Comparison of ENCODE assay signal across 18 cellular contexts in the genomic region with DNA sequence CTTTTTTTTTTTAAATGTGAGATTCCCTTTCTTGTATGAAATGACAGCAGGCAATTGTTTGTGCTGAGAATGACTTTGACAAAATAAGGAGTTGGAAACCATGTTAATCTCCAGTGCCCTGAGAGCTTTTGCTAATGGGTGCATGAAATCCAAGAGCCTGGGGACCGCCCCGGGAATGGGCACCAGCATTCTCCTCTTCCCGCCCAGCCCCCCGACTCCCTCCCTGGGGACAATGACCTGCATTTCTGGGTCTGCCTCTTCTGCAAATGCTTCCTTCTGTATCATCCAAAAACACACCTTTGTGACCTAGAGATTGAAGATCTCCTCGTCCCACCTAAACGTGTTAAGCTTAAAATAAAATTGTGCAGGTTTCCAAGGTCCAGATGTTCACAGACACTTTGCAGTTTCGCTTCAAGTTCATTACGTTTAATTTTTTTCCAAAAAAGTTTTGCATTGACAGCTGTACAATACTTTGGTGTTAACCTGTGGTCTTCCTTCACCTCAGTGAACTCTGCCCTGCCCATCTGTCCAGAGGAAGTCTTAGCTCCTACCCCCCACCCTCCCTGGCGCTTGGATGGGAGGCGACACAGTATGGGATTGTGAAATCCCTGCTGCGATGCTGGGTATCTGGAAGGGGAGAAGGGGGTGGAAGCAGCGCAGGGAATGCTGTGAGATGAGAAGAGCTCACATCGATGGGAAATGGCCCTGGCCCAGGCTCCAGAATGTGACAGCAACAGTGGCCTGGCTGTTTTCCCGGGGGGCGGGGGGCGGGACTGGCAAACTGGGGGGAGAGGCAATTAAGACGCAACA. TPM values are rescaled to one million over a fixed set of nuclear protein-coding genes. Genes with fewer than 3 reads are reported as not detected.
DNase-seq lines count a peak whose midpoint lies in the region; ATAC-seq, FAIRE-seq and TF ChIP-seq lines count a peak whose summit lies in the region.
"Had no signal": no experiment of that assay in that cellular context is flagged by ENCODE, and none has a peak within 500 bp of the region (broad histone marks: within the 10 kb centered on the region; RNA-seq: fewer than 3 reads in every experiment).

No MANE protein-coding gene starts in this region.

- no peak for FAIRE-seq in D721Med (lab: Jason Lieb, UNC)
- FAIRE-seq: A204.1, islet of Langerhans had no signal

- H3K9me3 ChIP-seq in RWPE2 (ENCODE audit: severe bottlenecking) (no peaks in the 10 kb centered on the region), sigmoid colon (no peaks in the 10 kb centered on the region)
- H3K9me3 ChIP-seq: heart left ventricle, uterus had no signal

- no peak for TF ChIP-seq POLR2A in sigmoid colon (IDR thresholded peaks at IDR 0.05)

- H3K4me3 ChIP-seq in RWPE2 (ENCODE audit: severe bottlenecking) (no peak overlapping the region), sigmoid colon (no peak overlapping the region)
- H3K4me3 ChIP-seq: heart left ventricle, uterus had no signal

- WGBS in sigmoid colon, 2 donors = 82 to 84% methylated on average over 17 of the region's 17 CpGs

- no peaks in the 10 kb centered on the region for H3K27me3 ChIP-seq in RWPE2 (ENCODE audit: insufficient read depth, poor library complexity, severe bottlenecking)
- no peaks in the 10 kb centered on the region for H3K27me3 ChIP-seq in sigmoid colon
- H3K27me3 ChIP-seq: heart left ventricle, uterus had no signal

- intact Hi-C loops in left ventricle myocardium superior (cut with micrococcal nuclease) (no loop called here), sigmoid colon (cut with DNase I) (no loop called here)

- peaks cover 25% of the 10 kb centered on the region for H3K36me3 ChIP-seq in RWPE2 (ENCODE audit: low read depth)
- peaks cover 25 to 37% (median 29%) of the 10 kb centered on the region in 4 donors for H3K36me3 ChIP-seq in sigmoid colon
- H3K36me3 ChIP-seq: uterus had no signal

- TF ChIP-seq CTCF in RWPE2 (IDR thresholded peaks at IDR 0.05; ENCODE audit: poor library complexity, severe bottlenecking) = no peak
- TF ChIP-seq CTCF in sigmoid colon (IDR thresholded peaks at IDR 0.05) = no peak
- no peak for TF ChIP-seq CTCF in D721Med (IDR thresholded peaks at IDR 0.05; ENCODE audit: insufficient read depth, missing control alignments)

- H3K4me1 ChIP-seq in RWPE2 (ENCODE audit: insufficient read depth, poor library complexity, severe bottlenecking) (no peaks in the 10 kb centered on the region), sigmoid colon (peaks cover 0 to 37% (median 21%) of the 10 kb centered on the region in 4 donors)
- H3K4me1 ChIP-seq: uterus had no signal

- ATAC-seq in RWPE2 (ENCODE audit: low read depth) (no peak), left ventricle myocardium superior (peak; percentile 38), HG03045 (IDR thresholded peaks at IDR 0.05; ENCODE audit: unreplicated experiment) (no peak), GM19351 (IDR thresholded peaks at IDR 0.05; ENCODE audit: unreplicated experiment) (no peak)
- ATAC-seq: heart left ventricle, WTC11 had no signal

- no peak for TF ChIP-seq EP300 in sigmoid colon (IDR thresholded peaks at IDR 0.05)

- DNase-seq in NCI-H82 (lab: John Stamatoyannopoulos, UW) (peak; percentile 73), NCI-H82 treated with DMSO at 0.1 percent for 48 hours (lab: John Stamatoyannopoulos, UW; ENCODE audit: unreplicated experiment) (no peak), RWPE2 (ENCODE audit: low spot score) (peak; percentile 48), left ventricle myocardium superior (no peak), sigmoid colon (peak; percentile 76), D721Med (ENCODE audit: insufficient read length, low spot score) (no peak)
- DNase-seq: Kasumi-1; NCI-H1417; occipital lobe; stimulated activated naive CD4-positive, alpha-beta T cell; T-helper 1 cell had no signal

- H3K27ac ChIP-seq in RWPE2 (ENCODE audit: poor library complexity, severe bottlenecking) = no peak overlapping the region
- peak overlapping the region in 2 of 4 donors; percentile 30 to 49 for H3K27ac ChIP-seq in sigmoid colon
- H3K27ac ChIP-seq: heart left ventricle had no signal

RNA-seq across cellular contexts. Expression of a gene that starts 50.1 kb away (rescaled TPM):
- 12.8 TPM for total RNA-seq in left ventricle myocardium superior
- total RNA-seq in sigmoid colon = 10 to 100 TPM; 49.5 to 82.0 (median 58.8) TPM
- 10 to 100 TPM; 16.8 to 39.3 (median 21.0) TPM for polyA plus RNA-seq in sigmoid colon

Comparison
In these comparisons a context has a peak if more than half of its experiments do, and no peak if none do; other contexts are left out.
1. DNase-seq: peak in NCI-H82 (single experiment), RWPE2 (single experiment) and sigmoid colon (single experiment); none in NCI-H82 treated with DMSO at 0.1 percent for 48 hours (single experiment), left ventricle myocardium superior (single experiment) and D721Med (single experiment).